Comparison of ENCODE assay signal across 8 cellular contexts in the genomic region with DNA sequence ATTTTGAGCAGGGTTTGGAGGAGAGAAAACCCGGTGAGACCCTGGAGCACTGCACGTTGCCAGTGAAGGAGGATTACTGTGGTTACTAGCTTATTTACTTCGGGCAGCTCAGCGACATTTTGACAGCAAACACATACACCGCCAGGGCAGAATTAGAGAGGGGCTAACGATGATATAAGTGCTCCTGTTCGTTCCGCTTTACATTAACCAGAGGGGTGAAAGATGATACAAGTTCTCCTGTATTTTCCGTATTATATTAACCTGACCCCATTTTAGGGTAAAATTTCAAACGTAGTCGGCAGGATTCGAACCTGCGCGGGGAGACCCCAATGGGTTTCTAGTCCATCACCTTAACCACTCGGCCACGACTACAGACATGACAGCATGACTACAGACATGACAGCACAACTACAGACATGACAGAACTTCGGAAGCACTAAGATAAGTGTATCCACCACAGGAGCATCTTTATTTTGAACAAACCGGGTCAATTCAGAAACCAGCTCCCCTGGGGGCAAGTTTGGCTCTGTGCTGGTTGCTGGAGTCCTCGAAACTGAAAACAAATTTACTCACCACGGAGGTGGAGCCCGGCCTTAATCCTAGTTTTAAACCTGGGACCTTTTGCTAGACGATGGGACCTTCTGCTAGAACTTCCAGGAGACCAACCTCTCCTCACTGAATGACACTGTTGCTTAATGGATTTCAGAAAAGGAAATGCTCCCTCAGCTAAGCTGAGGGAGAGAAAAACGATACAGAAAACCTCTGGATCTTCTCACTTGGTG.
A peak's percentile ranks its signal among the peaks of the same experiment; 100 is the strongest.
DNase-seq lines count a peak whose midpoint lies in the region; ATAC-seq lines count a peak whose summit lies in the region.

No MANE protein-coding gene starts in this region.

- H3K9me3 Mint-ChIP-seq in activated CD4-positive, alpha-beta T cell treated with anti-CD3 and anti-CD28 coated beads, Interleukin-2, amount 10 ng/mL, durations not matched to agents 24 days and 14 days = peaks cover 11% of the 10 kb centered on the region

- ATAC-seq in GM21737 (IDR thresholded peaks at IDR 0.05; ENCODE audit: unreplicated experiment) = no peak

- no peak overlapping the region for H3K27ac Mint-ChIP-seq in activated CD4-positive, alpha-beta T cell treated with anti-CD3 and anti-CD28 coated beads, Interleukin-2, amount 10 ng/mL, durations not matched to agents 24 days and 14 days

- intact Hi-C loops in activated CD4-positive, alpha-beta T cell treated with anti-CD3 and anti-CD28 coated beads, Interleukin-2, amount 10 ng/mL, durations not matched to agents 24 days and 14 days (cut with micrococcal nuclease) = no loop called here

- peaks cover 4% of the 10 kb centered on the region for H3K36me3 Mint-ChIP-seq in activated CD4-positive, alpha-beta T cell treated with anti-CD3 and anti-CD28 coated beads, Interleukin-2, amount 10 ng/mL, durations not matched to agents 24 days and 14 days (ENCODE audit: low read depth)

- peaks cover 11% of the 10 kb centered on the region for H3K27me3 ChIP-seq in HUES48 (ENCODE audit: control insufficient read depth, insufficient read depth, low read length)
- H3K27me3 ChIP-seq in iPS-18a (ENCODE audit: control insufficient read depth, insufficient read depth, low read length) = no peaks in the 10 kb centered on the region

- peaks cover 62% of the 10 kb centered on the region for H3K27me3 Mint-ChIP-seq in activated CD4-positive, alpha-beta T cell treated with anti-CD3 and anti-CD28 coated beads, Interleukin-2, amount 10 ng/mL, durations not matched to agents 24 days and 14 days

- H3K4me3 ChIP-seq in HUES48 (ENCODE audit: low read depth, low read length) (peak overlapping the region; percentile 64), iPS-18a (ENCODE audit: low read length) (peak overlapping the region; percentile 82)

- H3K9ac ChIP-seq in HUES48 (ENCODE audit: low read depth, low read length) (no peak overlapping the region), iPS-18a (ENCODE audit: low read length) (peak overlapping the region; percentile 67)

- H3K4me1 ChIP-seq in HUES48 (ENCODE audit: control insufficient read depth, insufficient read depth, low read length) (no peaks in the 10 kb centered on the region; the same call in 1 of the 2 replicates), iPS-18a (ENCODE audit: control insufficient read depth, low read depth, low read length) (no peaks in the 10 kb centered on the region)

- peaks cover 12% of the 10 kb centered on the region for H3K4me1 Mint-ChIP-seq in activated CD4-positive, alpha-beta T cell treated with anti-CD3 and anti-CD28 coated beads, Interleukin-2, amount 10 ng/mL, durations not matched to agents 24 days and 14 days

- H3K27ac ChIP-seq in HUES48 (ENCODE audit: low read depth, low read length) = peak overlapping the region; percentile 38
- H3K27ac ChIP-seq in iPS-18a (ENCODE audit: low read length) = no peak overlapping the region

- H3K36me3 ChIP-seq in HUES48 (ENCODE audit: control insufficient read depth, insufficient read depth, low read length) (no peaks in the 10 kb centered on the region), iPS-18a (ENCODE audit: control insufficient read depth, low read depth, low read length) (no peaks in the 10 kb centered on the region)

- H3K9me3 ChIP-seq in HUES48 (ENCODE audit: control insufficient read depth, insufficient read depth, low read length) = no peaks in the 10 kb centered on the region
- no peaks in the 10 kb centered on the region for H3K9me3 ChIP-seq in iPS-18a (ENCODE audit: control insufficient read depth, low read depth, low read length)

- peak; percentile 70 for DNase-seq in activated CD4-positive, alpha-beta T cell treated with anti-CD3 and anti-CD28 coated beads, Interleukin-2, amount 10 ng/mL, durations not matched to agents 24 days and 14 days
- DNase-seq in activated CD4-positive, alpha-beta T cell treated with anti-CD3 and anti-CD28 coated beads for 1 hour = no peak
- DNase-seq in activated CD4-positive, alpha-beta T cell treated with anti-CD3 and anti-CD28 coated beads, Interleukin-2, amount 50 U/mL, for 48 hours = peak; percentile 55 to 62
- no peak for DNase-seq in NCI-H526 treated with DMSO at 0.1 percent for 48 hours (lab: John Stamatoyannopoulos, UW)
- DNase-seq in amygdala (lab: John Stamatoyannopoulos, UW) = no peak

- H3K4me3 Mint-ChIP-seq in activated CD4-positive, alpha-beta T cell treated with anti-CD3 and anti-CD28 coated beads, Interleukin-2, amount 10 ng/mL, durations not matched to agents 24 days and 14 days = peak overlapping the region; percentile 50

Comparison
In these comparisons a context has a peak if more than half of its experiments do, and no peak if none do; other contexts are left out.
1. DNase-seq: peak in activated CD4-positive, alpha-beta T cell treated with anti-CD3 and anti-CD28 coated beads, Interleukin-2, amount 10 ng/mL, durations not matched to agents 24 days and 14 days (single experiment) and activated CD4-positive, alpha-beta T cell treated with anti-CD3 and anti-CD28 coated beads, Interleukin-2, amount 50 U/mL, for 48 hours (2 of 2); none in activated CD4-positive, alpha-beta T cell treated with anti-CD3 and anti-CD28 coated beads for 1 hour (single experiment), NCI-H526 treated with DMSO at 0.1 percent for 48 hours (single experiment) and amygdala (0 of 56).